17 cellular contexts compared by ENCODE assay signal in genomic region chr1:1203561-1204424, GRCh38. TPM values are rescaled to one million over a fixed set of nuclear protein-coding genes. Genes with fewer than 3 reads are reported as not detected.
DNase-seq lines count a peak whose midpoint lies in the region; ATAC-seq and TF ChIP-seq lines count a peak whose summit lies in the region.
"Had no signal": no experiment of that assay in that cellular context is flagged by ENCODE, and none has a peak within 500 bp of the region (broad histone marks: within the 10 kb centered on the region; RNA-seq: fewer than 3 reads in every experiment).

No MANE protein-coding gene starts in this region.

- ATAC-seq in Right ventricle myocardium inferior (no peak), activated B cell treated with CpG ODN at 0.5 μM for 24 hours (ENCODE audit: low read depth) (no peak), right cardiac atrium (no peak), HG03457 (IDR thresholded peaks at IDR 0.05; ENCODE audit: unreplicated experiment) (no peak)
- no peak for ATAC-seq in stimulated activated naive CD8-positive, alpha-beta T cell treated with anti-CD3 and anti-CD28 coated beads, Interleukin-15, amount 100 ng/mL, for 72 hours
- ATAC-seq: GM23338 had no signal

- no peak for TF ChIP-seq CTCF in activated B cell treated with CpG ODN at 0.5 μM for 24 hours (IDR thresholded peaks at IDR 0.05)
- no peak for TF ChIP-seq CTCF in thyroid gland (IDR thresholded peaks at IDR 0.05)

- 73% methylated on average over 49 of the region's 49 CpGs for WGBS in right cardiac atrium
- WGBS in thyroid gland, 2 donors = 72 to 76% methylated on average over 24 to 28 of the region's 49 CpGs

- H3K36me3 ChIP-seq in thyroid gland = no peaks in the 10 kb centered on the region
- H3K36me3 ChIP-seq: esophagus squamous epithelium, sigmoid colon had no signal

- peaks cover 2% of the 10 kb centered on the region for H3K27me3 Mint-ChIP-seq in activated B cell treated with CpG ODN at 0.5 μM for 24 hours
- no peaks in the 10 kb centered on the region for H3K27me3 Mint-ChIP-seq in stimulated activated naive CD8-positive, alpha-beta T cell treated with anti-CD3 and anti-CD28 coated beads, Interleukin-15, amount 100 ng/mL, for 72 hours
- H3K27me3 Mint-ChIP-seq: activated naive CD8-positive, alpha-beta T cell had no signal

- H3K4me3 ChIP-seq in right cardiac atrium (ENCODE audit: low read length) (no peak overlapping the region), thyroid gland (replicated peaks in 1 of 3) (no peak overlapping the region)
- H3K4me3 ChIP-seq: GM23338, PC-9, sigmoid colon had no signal

- H3K9me3 ChIP-seq in right cardiac atrium (ENCODE audit: control insufficient read depth, low read length) (no peaks in the 10 kb centered on the region), thyroid gland (no peaks in the 10 kb centered on the region)
- H3K9me3 ChIP-seq: esophagus squamous epithelium, sigmoid colon had no signal

- intact Hi-C loops in Right ventricle myocardium inferior (cut with DNase I) = no loop called here
- intact Hi-C loops in cardiac septum (cut with DNase I) = no loop called here
- intact Hi-C loops in activated B cell treated with CpG ODN at 0.5 μM for 24 hours (cut with micrococcal nuclease) = no loop called here
- intact Hi-C loops in right cardiac atrium (cut with DNase I) = no loop called here
- intact Hi-C loops in thyroid gland (cut with DNase I) = no loop called here

- H3K4me1 ChIP-seq in right cardiac atrium (ENCODE audit: control insufficient read depth, insufficient read depth, low read length) (no peaks in the 10 kb centered on the region), thyroid gland (peaks cover 6 to 20% of the 10 kb centered on the region in 2 donors)

- CTCF ChIA-PET in activated B cell treated with CpG ODN at 0.5 μM for 24 hours (lab: Charles Lee) = no interaction called here

- DNase-seq in Right ventricle myocardium inferior (ENCODE audit: missing footprints) = peak; percentile 67
- no peak for DNase-seq in cardiac septum (ENCODE audit: low spot score)
- DNase-seq in activated B cell treated with CpG ODN at 0.5 μM for 24 hours = peak; percentile 26
- DNase-seq in right cardiac atrium = peak; percentile 9 to 45 (median 44)
- no peak for DNase-seq in stimulated activated naive CD8-positive, alpha-beta T cell treated with anti-CD3 and anti-CD28 coated beads, Interleukin-15, amount 100 ng/mL, for 72 hours
- DNase-seq in thyroid gland = no peak
- no peak for DNase-seq in NK-92 (lab: John Stamatoyannopoulos, UW; ENCODE audit: unreplicated experiment)
- DNase-seq: esophagus squamous epithelium; islet precursor cell; PC-9; sigmoid colon; stimulated activated CD4-positive, alpha-beta T cell treated with anti-CD3 and anti-CD28 coated beads, Interleukin-4, amount 100 ng/mL, for 1 hour had no signal

- POLR2A ChIA-PET in activated B cell treated with CpG ODN at 0.5 μM for 24 hours (lab: Charles Lee) = interaction anchor here (1.0 to 2.1 kb wide), 2 partner anchors 45 to 67 kb away, joined by 3 to 8 read pairs; no protein-coding TSS in a partner anchor

- peaks cover 37% of the 10 kb centered on the region for H3K4me1 Mint-ChIP-seq in activated B cell treated with CpG ODN at 0.5 μM for 24 hours
- H3K4me1 Mint-ChIP-seq in stimulated activated naive CD8-positive, alpha-beta T cell treated with anti-CD3 and anti-CD28 coated beads, Interleukin-15, amount 100 ng/mL, for 72 hours = peaks cover 63% of the 10 kb centered on the region
- H3K4me1 Mint-ChIP-seq: GM23338 had no signal

- H3K27me3 ChIP-seq in right cardiac atrium (ENCODE audit: control insufficient read depth, insufficient read depth) = no peaks in the 10 kb centered on the region
- no peaks in the 10 kb centered on the region for H3K27me3 ChIP-seq in thyroid gland

- no peak for TF ChIP-seq POLR2A in thyroid gland (IDR thresholded peaks at IDR 0.05)

- no peak overlapping the region for H3K27ac ChIP-seq in right cardiac atrium (ENCODE audit: low read length)
- H3K27ac ChIP-seq in thyroid gland = no peak overlapping the region
- H3K27ac ChIP-seq: esophagus squamous epithelium, PC-9, sigmoid colon had no signal

- H3K27ac Mint-ChIP-seq in activated B cell treated with CpG ODN at 0.5 μM for 24 hours = no peak overlapping the region
- peak overlapping the region in 1 of 2 donors; percentile 60 for H3K27ac Mint-ChIP-seq in stimulated activated naive CD8-positive, alpha-beta T cell treated with anti-CD3 and anti-CD28 coated beads, Interleukin-15, amount 100 ng/mL, for 72 hours
- H3K27ac Mint-ChIP-seq: activated naive CD8-positive, alpha-beta T cell; GM23338 had no signal

- H3K9me3 Mint-ChIP-seq in activated B cell treated with CpG ODN at 0.5 μM for 24 hours = no peaks in the 10 kb centered on the region
- H3K9me3 Mint-ChIP-seq in stimulated activated naive CD8-positive, alpha-beta T cell treated with anti-CD3 and anti-CD28 coated beads, Interleukin-15, amount 100 ng/mL, for 72 hours = no peaks in the 10 kb centered on the region
- H3K9me3 Mint-ChIP-seq: GM23338 had no signal

- H3K36me3 Mint-ChIP-seq in activated B cell treated with CpG ODN at 0.5 μM for 24 hours (ENCODE audit: low read depth) = peaks cover 2% of the 10 kb centered on the region
- H3K36me3 Mint-ChIP-seq: activated naive CD8-positive, alpha-beta T cell had no signal

- no peak overlapping the region for H3K4me3 Mint-ChIP-seq in activated B cell treated with CpG ODN at 0.5 μM for 24 hours
- peak overlapping the region; percentile 59 to 93 for H3K4me3 Mint-ChIP-seq in stimulated activated naive CD8-positive, alpha-beta T cell treated with anti-CD3 and anti-CD28 coated beads, Interleukin-15, amount 100 ng/mL, for 72 hours
- H3K4me3 Mint-ChIP-seq: GM23338 had no signal

RNA-seq across cellular contexts. Expression of gene TNFRSF18, which starts 2.6 kb away (rescaled TPM):
- total RNA-seq in Right ventricle myocardium inferior = not detected
- total RNA-seq in cardiac septum = 0.19 TPM
- 36.7 and 37.5 TPM in 2 replicates for total RNA-seq in activated B cell treated with CpG ODN at 0.5 μM for 24 hours
- total RNA-seq in right cardiac atrium = under 1 TPM in 1 of 4 donors, not detected in 3; 0.38 TPM
- polyA plus RNA-seq in right cardiac atrium = 0.14 TPM
- total RNA-seq in thyroid gland = under 1 TPM in 2 of 4 donors, not detected in 2; 0.49 to 0.67 TPM
- total RNA-seq: HT1080 had no signal

RNA-seq across cellular contexts. Expression of gene TNFRSF4, which starts 10.2 kb away (rescaled TPM):
- total RNA-seq in Right ventricle myocardium inferior = 1.4 TPM
- total RNA-seq in cardiac septum = 4.3 TPM
- 0.86 and 1.1 TPM in 2 replicates for total RNA-seq in activated B cell treated with CpG ODN at 0.5 μM for 24 hours
- 1 to 10 TPM; 1.0 to 2.0 (median 1.2) TPM for total RNA-seq in right cardiac atrium
- polyA plus RNA-seq in right cardiac atrium = 2.3 TPM
- 1 to 10 TPM; 1.5 to 4.5 (median 3.2) TPM for total RNA-seq in thyroid gland
- total RNA-seq: GM23338 had no signal
- polyA plus RNA-seq: GM23338 had no signal

RNA-seq across cellular contexts. Expression of gene SDF4, which starts 28.0 kb away (rescaled TPM):
- 125 TPM for total RNA-seq in Right ventricle myocardium inferior
- total RNA-seq in cardiac septum = 139 TPM
- total RNA-seq in activated B cell treated with CpG ODN at 0.5 μM for 24 hours = 94.4 and 97.9 TPM in 2 replicates
- 100 to 1,000 TPM; 156 to 215 (median 168) TPM for total RNA-seq in right cardiac atrium
- 165 TPM for polyA plus RNA-seq in right cardiac atrium
- total RNA-seq in thyroid gland = 100 to 1,000 TPM; 109 to 144 (median 138) TPM

RNA-seq across cellular contexts. Expression of gene B3GALT6, which starts 28.2 kb away (rescaled TPM):
- total RNA-seq in Right ventricle myocardium inferior = 8.3 TPM
- 11.1 TPM for total RNA-seq in cardiac septum
- total RNA-seq in activated B cell treated with CpG ODN at 0.5 μM for 24 hours = 20.9 and 22.1 TPM in 2 replicates
- total RNA-seq in right cardiac atrium = 10 to 100 TPM; 10.2 to 13.3 (median 12.0) TPM
- polyA plus RNA-seq in right cardiac atrium = 9.1 TPM
- total RNA-seq in thyroid gland = 10 to 100 TPM; 18.0 to 32.2 (median 25.5) TPM

RNA-seq across cellular contexts. Expression of gene TTLL10, which starts 30.1 kb away (rescaled TPM):
- 0.24 TPM for total RNA-seq in Right ventricle myocardium inferior
- total RNA-seq in cardiac septum = 0.22 TPM
- total RNA-seq in activated B cell treated with CpG ODN at 0.5 μM for 24 hours = 0.16 TPM in 1 of 2 replicates, not detected in the other
- total RNA-seq in right cardiac atrium = not detected
- 0.09 TPM for polyA plus RNA-seq in right cardiac atrium
- under 1 TPM in 2 of 4 donors, not detected in 2; 0.13 to 0.29 TPM for total RNA-seq in thyroid gland
- total RNA-seq: activated CD8-positive, alpha-beta memory T cell treated with anti-CD3 and anti-CD28 coated beads for 36 hours; HT1080; sigmoid colon had no signal
- polyA plus RNA-seq: GM23338 had no signal

Comparison
In these comparisons a context has a peak if more than half of its experiments do, and no peak if none do; other contexts are left out.
1. DNase-seq: peak in Right ventricle myocardium inferior (single experiment), activated B cell treated with CpG ODN at 0.5 μM for 24 hours (single experiment) and right cardiac atrium (3 of 3); none in cardiac septum (single experiment), stimulated activated naive CD8-positive, alpha-beta T cell treated with anti-CD3 and anti-CD28 coated beads, Interleukin-15, amount 100 ng/mL, for 72 hours (0 of 2), thyroid gland (0 of 2) and NK-92 (single experiment).
2. RNA of gene TNFRSF18, which starts 2.6 kb away (total RNA-seq): 36.7 to 37.5 TPM in activated B cell treated with CpG ODN at 0.5 μM for 24 hours; 0.49 to 0.67 TPM in thyroid gland, 0.38 TPM in right cardiac atrium, 0.19 TPM in cardiac septum (single experiment) and not detected in Right ventricle myocardium inferior (single experiment); every median in the first group is over 10 times any median in the second.